ENCODE assay signal across 22 cellular contexts in genomic region chr2:166665991-166666940, GRCh38.
DNase-seq lines count a peak whose midpoint lies in the region; ATAC-seq, FAIRE-seq and TF ChIP-seq lines count a peak whose summit lies in the region.
"Had no signal": no experiment of that assay in that cellular context is flagged by ENCODE, and none has a peak within 500 bp of the region (broad histone marks: within the 10 kb centered on the region; RNA-seq: fewer than 3 reads in every experiment).

No MANE protein-coding gene starts in this region.

- CTCF ChIA-PET in AG04449 (lab: Yijun Ruan, JAX), result no interaction called here

- H3K27me3 ChIP-seq in astrocyte (ENCODE audit: insufficient read depth, low read length) (no peaks in the 10 kb centered on the region), psoas muscle (ENCODE audit: insufficient read depth in 3 of 3, low read length in 2 of 3) (no peaks in the 10 kb centered on the region)
- H3K27me3 ChIP-seq: colonic mucosa, left lung, suprapubic skin had no signal

- H3K9me3 Mint-ChIP-seq in astrocyte (ENCODE audit: unreplicated experiment), result no peaks in the 10 kb centered on the region
- no peaks in the 10 kb centered on the region for H3K9me3 Mint-ChIP-seq in stimulated activated memory B cell treated with anti-CD40 and anti-IgM and Interleukin-4, amounts not matched to agents 10 μg/mL and 1 μg/mL and 100 μg/mL, for 72 hours
- H3K9me3 Mint-ChIP-seq: CD4-positive, alpha-beta T cell had no signal

- H3K9ac ChIP-seq in astrocyte (ENCODE audit: low read length), result no peak overlapping the region

- no peaks in the 10 kb centered on the region for H3K36me3 Mint-ChIP-seq in astrocyte (ENCODE audit: low read depth, unreplicated experiment)
- H3K36me3 Mint-ChIP-seq in stimulated activated memory B cell treated with anti-CD40 and anti-IgM and Interleukin-4, amounts not matched to agents 10 μg/mL and 1 μg/mL and 100 μg/mL, for 72 hours, result no peaks in the 10 kb centered on the region

- DNase-seq in AG04449 (ENCODE audit: low read depth, low spot score) (peak; percentile 24), HT1080 (ENCODE audit: low read depth) (peak; percentile 50), astrocyte (ENCODE audit: low read depth) (peak; percentile 93), foreskin melanocyte (peak; percentile 47), iPS-NIHi7 (ENCODE audit: extremely low spot score) (no peak), psoas muscle (no peak)
- DNase-seq: activated CD4-positive, alpha-beta T cell treated with anti-CD3 and anti-CD28 coated beads, Interleukin-2, amount 50 U/mL, for 1 hour; activated CD8-positive, alpha-beta memory T cell treated with anti-CD3 and anti-CD28 coated beads, Interleukin-2, amount 50 U/mL, for 48 hours; activated gamma-delta T cell; aorta; CD4-positive, alpha-beta T cell; colonic mucosa; DMS53; left lung; midbrain; NCI-H1092; NCI-H2081 treated with DMSO at 0.1 percent for 48 hours; NCI-H526 had no signal

- POLR2A ChIA-PET in AG04449 (lab: Yijun Ruan, JAX), result no interaction called here

- ATAC-seq in stimulated activated memory B cell treated with anti-CD40 and anti-IgM and Interleukin-4, amounts not matched to agents 10 μg/mL and 1 μg/mL and 100 μg/mL, for 72 hours, result no peak
- no peak for ATAC-seq in GM18498 (IDR thresholded peaks at IDR 0.05; ENCODE audit: unreplicated experiment)
- no peak for ATAC-seq in psoas muscle
- ATAC-seq: left lung had no signal

- H3K79me2 ChIP-seq in astrocyte (ENCODE audit: insufficient read depth, low read length), result no peaks in the 10 kb centered on the region

- WGBS in psoas muscle, 3 donors, result 81 to 88% (median 84%) methylated on average over 2 of the region's 2 CpGs

- intact Hi-C loops in psoas muscle (cut with DNase I), result no loop called here

- H3K4me3 ChIP-seq in AG04449 (ENCODE audit: low read depth, low read length), result no peak overlapping the region
- H3K4me3 ChIP-seq in astrocyte (ENCODE audit: insufficient read depth, low read depth, low read length), result no peak overlapping the region
- no peak overlapping the region for H3K4me3 ChIP-seq in psoas muscle
- H3K4me3 ChIP-seq: colonic mucosa, left lung, prostate gland, suprapubic skin had no signal

- H3K4me3 Mint-ChIP-seq in astrocyte (ENCODE audit: unreplicated experiment), result no peak overlapping the region
- H3K4me3 Mint-ChIP-seq in stimulated activated memory B cell treated with anti-CD40 and anti-IgM and Interleukin-4, amounts not matched to agents 10 μg/mL and 1 μg/mL and 100 μg/mL, for 72 hours, result no peak overlapping the region
- H3K4me3 Mint-ChIP-seq: CD4-positive, alpha-beta T cell had no signal

- H4K20me1 ChIP-seq in astrocyte (ENCODE audit: insufficient read depth, low read length), result no peaks in the 10 kb centered on the region

- FAIRE-seq in astrocyte (lab: Jason Lieb, UNC), result no peak

- H3K27ac ChIP-seq in astrocyte (ENCODE audit: low read depth, low read length) (peak overlapping the region; percentile 46), psoas muscle (no peak overlapping the region)
- H3K27ac ChIP-seq: colonic mucosa, left lung, prostate gland, suprapubic skin had no signal

- H3K9me3 ChIP-seq in astrocyte (ENCODE audit: insufficient read depth, low read depth, low read length), result no peaks in the 10 kb centered on the region
- no peaks in the 10 kb centered on the region for H3K9me3 ChIP-seq in psoas muscle
- H3K9me3 ChIP-seq: colonic mucosa, left lung, prostate gland, suprapubic skin had no signal

- H3K4me1 Mint-ChIP-seq in astrocyte (ENCODE audit: low read depth, unreplicated experiment), result peaks cover 4% of the 10 kb centered on the region
- no peaks in the 10 kb centered on the region for H3K4me1 Mint-ChIP-seq in stimulated activated memory B cell treated with anti-CD40 and anti-IgM and Interleukin-4, amounts not matched to agents 10 μg/mL and 1 μg/mL and 100 μg/mL, for 72 hours

- TF ChIP-seq CTCF in AG04449 (IDR thresholded peaks at IDR 0.05; ENCODE audit: insufficient read depth, low read length, missing control alignments), result no peak
- no peak for TF ChIP-seq CTCF in astrocyte (IDR thresholded peaks at IDR 0.05; ENCODE audit: insufficient read depth, low read depth, low read length)
- no peak for TF ChIP-seq CTCF in psoas muscle (IDR thresholded peaks at IDR 0.05)

- H3K36me3 ChIP-seq in astrocyte (ENCODE audit: insufficient read depth, low read length) (no peaks in the 10 kb centered on the region), psoas muscle (ENCODE audit: insufficient read depth in 1 of 2, low read depth in 1 of 2) (no peaks in the 10 kb centered on the region)
- H3K36me3 ChIP-seq: colonic mucosa, left lung, prostate gland, suprapubic skin had no signal

- H3K4me2 ChIP-seq in astrocyte (ENCODE audit: low read length), result peak overlapping the region; percentile 54

- no peaks in the 10 kb centered on the region for H3K27me3 Mint-ChIP-seq in astrocyte (ENCODE audit: low read depth, unreplicated experiment)
- H3K27me3 Mint-ChIP-seq in stimulated activated memory B cell treated with anti-CD40 and anti-IgM and Interleukin-4, amounts not matched to agents 10 μg/mL and 1 μg/mL and 100 μg/mL, for 72 hours, result no peaks in the 10 kb centered on the region
- H3K27me3 Mint-ChIP-seq: CD4-positive, alpha-beta T cell had no signal

- peak overlapping the region; percentile 83 for H3K27ac Mint-ChIP-seq in astrocyte (ENCODE audit: unreplicated experiment)
- H3K27ac Mint-ChIP-seq in stimulated activated memory B cell treated with anti-CD40 and anti-IgM and Interleukin-4, amounts not matched to agents 10 μg/mL and 1 μg/mL and 100 μg/mL, for 72 hours, result no peak overlapping the region
- H3K27ac Mint-ChIP-seq: CD4-positive, alpha-beta T cell had no signal

- H2AFZ ChIP-seq in astrocyte (ENCODE audit: low read depth, low read length), result no peak overlapping the region

- peaks cover 7% of the 10 kb centered on the region for H3K4me1 ChIP-seq in astrocyte (ENCODE audit: insufficient read depth, low read length)
- no peaks in the 10 kb centered on the region for H3K4me1 ChIP-seq in psoas muscle
- H3K4me1 ChIP-seq: colonic mucosa, left lung, prostate gland, suprapubic skin had no signal

Comparison
In these comparisons a context has a peak if more than half of its experiments do, and no peak if none do; other contexts are left out.
1. DNase-seq: peak in AG04449 (single experiment), HT1080 (single experiment), astrocyte (single experiment) and foreskin melanocyte (single experiment); none in iPS-NIHi7 (single experiment) and psoas muscle (0 of 2).